ENCODE assay signal across 2 cellular contexts in the genomic region with DNA sequence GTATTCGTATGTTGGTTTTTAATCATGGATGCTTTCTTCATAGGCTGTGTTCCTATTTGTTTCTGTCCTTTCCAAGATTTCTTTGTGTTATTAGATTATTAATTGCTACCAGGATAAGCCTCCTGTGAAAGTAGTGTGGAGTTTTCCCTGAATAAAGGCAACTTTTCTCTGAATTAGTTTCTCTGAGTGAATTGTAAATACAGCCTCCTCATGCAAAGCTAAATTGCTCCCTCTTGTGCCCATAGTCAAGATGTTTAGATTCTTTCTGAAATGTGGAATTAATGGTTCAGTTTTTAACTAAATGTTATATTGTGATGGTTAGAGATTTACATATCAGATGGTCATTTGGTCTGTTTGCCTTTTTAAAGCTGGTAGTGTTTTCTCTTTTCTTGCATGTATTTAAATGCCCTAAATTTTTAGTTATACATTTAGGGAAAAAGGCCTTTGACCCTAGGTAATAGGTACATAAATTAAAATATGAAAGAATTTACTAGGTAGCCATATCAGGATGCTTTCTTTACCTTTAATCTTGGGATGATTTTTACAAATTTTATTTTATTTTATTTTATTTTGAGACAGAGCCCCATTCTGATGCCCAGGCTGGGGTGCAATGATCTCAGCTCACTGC.
TF ChIP-seq lines count a peak whose summit lies in the region.

No MANE protein-coding gene starts in this region.

TF ChIP-seq in HEK293T, 16 proteins besides CTCF, POLR2A, EP300 and RAD21 (continued from another document):
- no peak for TF ChIP-seq ELF4 (IDR thresholded peaks at IDR 0.05)
- no peak for TF ChIP-seq FOXM1 (IDR thresholded peaks at IDR 0.05; ENCODE audit: borderline replicate concordance)
- no peak for TF ChIP-seq L3MBTL2 (conservative IDR thresholded peaks at IDR 0.05)
- no peak for TF ChIP-seq BHLHE40 (IDR thresholded peaks at IDR 0.05; ENCODE audit: borderline replicate concordance)
- no peak for TF ChIP-seq LEF1 (IDR thresholded peaks at IDR 0.05; ENCODE audit: borderline replicate concordance)
- no peak for TF ChIP-seq NFRKB (IDR thresholded peaks at IDR 0.05)
- TF ChIP-seq, protein P1, sequence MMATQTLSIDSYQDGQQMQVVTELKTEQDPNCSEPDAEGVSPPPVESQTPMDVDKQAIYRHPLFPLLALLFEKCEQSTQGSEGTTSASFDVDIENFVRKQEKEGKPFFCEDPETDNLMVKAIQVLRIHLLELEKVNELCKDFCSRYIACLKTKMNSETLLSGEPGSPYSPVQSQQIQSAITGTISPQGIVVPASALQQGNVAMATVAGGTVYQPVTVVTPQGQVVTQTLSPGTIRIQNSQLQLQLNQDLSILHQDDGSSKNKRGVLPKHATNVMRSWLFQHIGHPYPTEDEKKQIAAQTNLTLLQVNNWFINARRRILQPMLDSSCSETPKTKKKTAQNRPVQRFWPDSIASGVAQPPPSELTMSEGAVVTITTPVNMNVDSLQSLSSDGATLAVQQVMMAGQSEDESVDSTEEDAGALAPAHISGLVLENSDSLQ (IDR thresholded peaks at IDR 0.05) = no peak
- no peak for TF ChIP-seq ZNF384 (IDR thresholded peaks at IDR 0.05)
- TF ChIP-seq FOXK2 (IDR thresholded peaks at IDR 0.05) = no peak
- no peak for TF ChIP-seq HDGF (IDR thresholded peaks at IDR 0.05; ENCODE audit: borderline replicate concordance)
- TF ChIP-seq FOXA1 (IDR thresholded peaks at IDR 0.05) = no peak

TF ChIP-seq in HepG2, 621 proteins besides CTCF, POLR2A, EP300 and RAD21:
- TF ChIP-seq, protein P2, sequence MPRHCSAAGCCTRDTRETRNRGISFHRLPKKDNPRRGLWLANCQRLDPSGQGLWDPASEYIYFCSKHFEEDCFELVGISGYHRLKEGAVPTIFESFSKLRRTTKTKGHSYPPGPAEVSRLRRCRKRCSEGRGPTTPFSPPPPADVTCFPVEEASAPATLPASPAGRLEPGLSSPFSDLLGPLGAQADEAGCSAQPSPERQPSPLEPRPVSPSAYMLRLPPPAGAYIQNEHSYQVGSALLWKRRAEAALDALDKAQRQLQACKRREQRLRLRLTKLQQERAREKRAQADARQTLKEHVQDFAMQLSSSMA (CRISPR knock-in tag; IDR thresholded peaks at IDR 0.05) = no peak
- TF ChIP-seq MAFK (conservative IDR thresholded peaks at IDR 0.05 in 1 of 2, IDR thresholded peaks at IDR 0.05 in 1 of 2; ENCODE audit: low read length in 2 of 2) (no peak), ZNF160 (CRISPR knock-in tag; IDR thresholded peaks at IDR 0.05) (no peak), KMT2B (CRISPR knock-in tag; IDR thresholded peaks at IDR 0.05) (0 out of 2 replicates have a peak, but pooled peaks have one; percentile 23), ZC3H4 (CRISPR knock-in tag; IDR thresholded peaks at IDR 0.05; ENCODE audit: borderline replicate concordance) (no peak), FOXA1 (IDR thresholded peaks at IDR 0.05) (no peak), FOXA1 (CRISPR knock-in tag; IDR thresholded peaks at IDR 0.05) (peak; percentile 78), ZSCAN25 (CRISPR knock-in tag; IDR thresholded peaks at IDR 0.05) (no peak), RXRB (CRISPR knock-in tag; IDR thresholded peaks at IDR 0.05; ENCODE audit: borderline replicate concordance) (peak; percentile 17; the same call in 1 of the 2 replicates), ISL2 (CRISPR knock-in tag; IDR thresholded peaks at IDR 0.05) (no peak), TBX3 (IDR thresholded peaks at IDR 0.05; ENCODE audit: borderline replicate concordance) (no peak), JDP2 (CRISPR knock-in tag; IDR thresholded peaks at IDR 0.05; ENCODE audit: borderline replicate concordance) (no peak), MIXL1 (CRISPR knock-in tag; IDR thresholded peaks at IDR 0.05) (peak; percentile 51; the same call in 1 of the 2 replicates), GATAD2A (CRISPR knock-in tag; IDR thresholded peaks at IDR 0.05) (0 out of 2 replicates have a peak, but pooled peaks have one; percentile 15), FOXK1 (CRISPR knock-in tag; IDR thresholded peaks at IDR 0.05; ENCODE audit: borderline replicate concordance, low read depth) (0 out of 2 replicates have a peak, but pooled peaks have one; percentile 31), CC2D1A (CRISPR knock-in tag; IDR thresholded peaks at IDR 0.05) (no peak), ZNF264 (CRISPR knock-in tag; IDR thresholded peaks at IDR 0.05) (no peak), ZNF331 (CRISPR knock-in tag; IDR thresholded peaks at IDR 0.05) (no peak), STAG1 (CRISPR knock-in tag; IDR thresholded peaks at IDR 0.05) (peak; percentile 81), ZSCAN31 (CRISPR knock-in tag; IDR thresholded peaks at IDR 0.05; ENCODE audit: low read depth) (no peak), SPEN (CRISPR knock-in tag; IDR thresholded peaks at IDR 0.05; ENCODE audit: low read depth) (no peak), MIER2 (CRISPR knock-in tag; IDR thresholded peaks at IDR 0.05) (no peak), ZNF792 (CRISPR knock-in tag; IDR thresholded peaks at IDR 0.05) (0 out of 2 replicates have a peak, but pooled peaks have one; percentile 16), FOXA3 (CRISPR knock-in tag; IDR thresholded peaks at IDR 0.05) (peak; percentile 80), NFYB (CRISPR knock-in tag; IDR thresholded peaks at IDR 0.05) (no peak), PAF1 (CRISPR knock-in tag; IDR thresholded peaks at IDR 0.05) (no peak), GATAD1 (CRISPR knock-in tag; IDR thresholded peaks at IDR 0.05) (no peak), SMC3 (IDR thresholded peaks at IDR 0.05; ENCODE audit: low read length) (peak; percentile 61), ATF1 (CRISPR knock-in tag; IDR thresholded peaks at IDR 0.05) (no peak), ZNF136 (CRISPR knock-in tag; IDR thresholded peaks at IDR 0.05; ENCODE audit: low read depth) (no peak), MZF1 (CRISPR knock-in tag; IDR thresholded peaks at IDR 0.05; ENCODE audit: borderline replicate concordance) (no peak), JUND (CRISPR knock-in tag; IDR thresholded peaks at IDR 0.05) (no peak)
- TF ChIP-seq, protein P3, sequence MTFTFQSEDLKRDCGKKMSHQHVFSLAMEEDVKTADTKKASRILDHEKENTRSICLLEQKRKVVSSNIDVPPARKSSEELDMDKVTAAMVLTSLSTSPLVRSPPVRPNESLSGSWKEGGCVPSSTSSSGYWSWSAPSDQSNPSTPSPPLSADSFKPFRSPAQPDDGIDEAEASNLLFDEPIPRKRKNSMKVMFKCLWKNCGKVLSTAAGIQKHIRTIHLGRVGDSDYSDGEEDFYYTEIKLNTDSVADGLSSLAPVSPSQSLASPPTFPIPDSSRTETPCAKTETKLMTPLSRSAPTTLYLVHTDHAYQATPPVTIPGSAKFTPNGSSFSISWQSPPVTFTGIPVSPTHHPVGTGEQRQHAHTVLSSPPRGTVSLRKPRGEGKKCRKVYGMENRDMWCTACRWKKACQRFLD (CRISPR knock-in tag; IDR thresholded peaks at IDR 0.05; ENCODE audit: borderline replicate concordance) = no peak
- TF ChIP-seq, protein P4, sequence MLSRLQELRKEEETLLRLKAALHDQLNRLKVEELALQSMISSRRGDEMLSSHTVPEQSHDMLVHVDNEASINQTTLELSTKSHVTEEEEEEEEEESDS (CRISPR knock-in tag; IDR thresholded peaks at IDR 0.05; ENCODE audit: borderline replicate concordance) = no peak
- TF ChIP-seq, protein P5, sequence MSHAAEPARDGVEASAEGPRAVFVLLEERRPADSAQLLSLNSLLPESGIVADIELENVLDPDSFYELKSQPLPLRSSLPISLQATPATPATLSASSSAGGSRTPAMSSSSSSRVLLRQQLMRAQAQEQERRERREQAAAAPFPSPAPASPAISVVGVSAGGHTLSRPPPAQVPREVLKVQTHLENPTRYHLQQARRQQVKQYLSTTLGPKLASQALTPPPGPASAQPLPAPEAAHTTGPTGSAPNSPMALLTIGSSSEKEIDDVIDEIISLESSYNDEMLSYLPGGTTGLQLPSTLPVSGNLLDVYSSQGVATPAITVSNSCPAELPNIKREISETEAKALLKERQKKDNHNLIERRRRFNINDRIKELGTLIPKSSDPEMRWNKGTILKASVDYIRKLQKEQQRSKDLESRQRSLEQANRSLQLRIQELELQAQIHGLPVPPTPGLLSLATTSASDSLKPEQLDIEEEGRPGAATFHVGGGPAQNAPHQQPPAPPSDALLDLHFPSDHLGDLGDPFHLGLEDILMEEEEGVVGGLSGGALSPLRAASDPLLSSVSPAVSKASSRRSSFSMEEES (CRISPR knock-in tag; IDR thresholded peaks at IDR 0.05) = 0 out of 2 replicates have a peak, but pooled peaks have one; percentile 17
- TF ChIP-seq, protein P6, sequence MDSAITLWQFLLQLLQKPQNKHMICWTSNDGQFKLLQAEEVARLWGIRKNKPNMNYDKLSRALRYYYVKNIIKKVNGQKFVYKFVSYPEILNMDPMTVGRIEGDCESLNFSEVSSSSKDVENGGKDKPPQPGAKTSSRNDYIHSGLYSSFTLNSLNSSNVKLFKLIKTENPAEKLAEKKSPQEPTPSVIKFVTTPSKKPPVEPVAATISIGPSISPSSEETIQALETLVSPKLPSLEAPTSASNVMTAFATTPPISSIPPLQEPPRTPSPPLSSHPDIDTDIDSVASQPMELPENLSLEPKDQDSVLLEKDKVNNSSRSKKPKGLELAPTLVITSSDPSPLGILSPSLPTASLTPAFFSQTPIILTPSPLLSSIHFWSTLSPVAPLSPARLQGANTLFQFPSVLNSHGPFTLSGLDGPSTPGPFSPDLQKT (CRISPR knock-in tag; IDR thresholded peaks at IDR 0.05; ENCODE audit: borderline replicate concordance) = no peak
- TF ChIP-seq, protein P7, sequence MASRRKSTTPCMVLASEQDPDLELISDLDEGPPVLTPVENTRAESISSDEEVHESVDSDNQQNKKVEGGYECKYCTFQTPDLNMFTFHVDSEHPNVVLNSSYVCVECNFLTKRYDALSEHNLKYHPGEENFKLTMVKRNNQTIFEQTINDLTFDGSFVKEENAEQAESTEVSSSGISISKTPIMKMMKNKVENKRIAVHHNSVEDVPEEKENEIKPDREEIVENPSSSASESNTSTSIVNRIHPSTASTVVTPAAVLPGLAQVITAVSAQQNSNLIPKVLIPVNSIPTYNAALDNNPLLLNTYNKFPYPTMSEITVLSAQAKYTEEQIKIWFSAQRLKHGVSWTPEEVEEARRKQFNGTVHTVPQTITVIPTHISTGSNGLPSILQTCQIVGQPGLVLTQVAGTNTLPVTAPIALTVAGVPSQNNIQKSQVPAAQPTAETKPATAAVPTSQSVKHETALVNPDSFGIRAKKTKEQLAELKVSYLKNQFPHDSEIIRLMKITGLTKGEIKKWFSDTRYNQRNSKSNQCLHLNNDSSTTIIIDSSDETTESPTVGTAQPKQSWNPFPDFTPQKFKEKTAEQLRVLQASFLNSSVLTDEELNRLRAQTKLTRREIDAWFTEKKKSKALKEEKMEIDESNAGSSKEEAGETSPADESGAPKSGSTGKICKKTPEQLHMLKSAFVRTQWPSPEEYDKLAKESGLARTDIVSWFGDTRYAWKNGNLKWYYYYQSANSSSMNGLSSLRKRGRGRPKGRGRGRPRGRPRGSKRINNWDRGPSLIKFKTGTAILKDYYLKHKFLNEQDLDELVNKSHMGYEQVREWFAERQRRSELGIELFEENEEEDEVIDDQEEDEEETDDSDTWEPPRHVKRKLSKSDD (CRISPR knock-in tag; IDR thresholded peaks at IDR 0.05; ENCODE audit: low read depth) = no peak
- TF ChIP-seq, protein P8, sequence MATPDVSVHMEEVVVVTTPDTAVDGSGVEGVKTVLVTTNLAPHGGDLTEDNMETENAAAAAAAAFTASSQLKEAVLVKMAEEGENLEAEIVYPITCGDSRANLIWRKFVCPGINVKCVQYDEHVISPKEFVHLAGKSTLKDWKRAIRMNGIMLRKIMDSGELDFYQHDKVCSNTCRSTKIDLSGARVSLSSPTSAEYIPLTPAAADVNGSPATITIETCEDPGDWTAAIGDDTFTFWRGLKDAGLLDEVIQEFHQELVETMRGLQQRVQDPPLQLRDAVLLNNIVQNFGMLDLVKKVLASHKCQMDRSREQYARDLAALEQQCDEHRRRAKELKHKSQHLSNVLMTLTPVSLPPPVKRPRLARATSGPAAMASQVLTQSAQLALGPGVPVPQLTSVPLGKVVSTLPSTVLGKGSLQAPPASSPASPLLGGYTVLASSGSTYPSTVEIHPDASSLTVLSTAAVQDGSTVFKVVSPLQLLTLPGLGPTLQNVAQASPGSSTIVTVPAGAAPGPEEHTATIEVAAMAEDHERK (CRISPR knock-in tag; IDR thresholded peaks at IDR 0.05; ENCODE audit: low read depth) = no peak
- TF ChIP-seq, protein P9, sequence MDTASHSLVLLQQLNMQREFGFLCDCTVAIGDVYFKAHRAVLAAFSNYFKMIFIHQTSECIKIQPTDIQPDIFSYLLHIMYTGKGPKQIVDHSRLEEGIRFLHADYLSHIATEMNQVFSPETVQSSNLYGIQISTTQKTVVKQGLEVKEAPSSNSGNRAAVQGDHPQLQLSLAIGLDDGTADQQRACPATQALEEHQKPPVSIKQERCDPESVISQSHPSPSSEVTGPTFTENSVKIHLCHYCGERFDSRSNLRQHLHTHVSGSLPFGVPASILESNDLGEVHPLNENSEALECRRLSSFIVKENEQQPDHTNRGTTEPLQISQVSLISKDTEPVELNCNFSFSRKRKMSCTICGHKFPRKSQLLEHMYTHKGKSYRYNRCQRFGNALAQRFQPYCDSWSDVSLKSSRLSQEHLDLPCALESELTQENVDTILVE (CRISPR knock-in tag; IDR thresholded peaks at IDR 0.05) = 0 out of 2 replicates have a peak, but pooled peaks have one; percentile 17
- TF ChIP-seq, protein P10, sequence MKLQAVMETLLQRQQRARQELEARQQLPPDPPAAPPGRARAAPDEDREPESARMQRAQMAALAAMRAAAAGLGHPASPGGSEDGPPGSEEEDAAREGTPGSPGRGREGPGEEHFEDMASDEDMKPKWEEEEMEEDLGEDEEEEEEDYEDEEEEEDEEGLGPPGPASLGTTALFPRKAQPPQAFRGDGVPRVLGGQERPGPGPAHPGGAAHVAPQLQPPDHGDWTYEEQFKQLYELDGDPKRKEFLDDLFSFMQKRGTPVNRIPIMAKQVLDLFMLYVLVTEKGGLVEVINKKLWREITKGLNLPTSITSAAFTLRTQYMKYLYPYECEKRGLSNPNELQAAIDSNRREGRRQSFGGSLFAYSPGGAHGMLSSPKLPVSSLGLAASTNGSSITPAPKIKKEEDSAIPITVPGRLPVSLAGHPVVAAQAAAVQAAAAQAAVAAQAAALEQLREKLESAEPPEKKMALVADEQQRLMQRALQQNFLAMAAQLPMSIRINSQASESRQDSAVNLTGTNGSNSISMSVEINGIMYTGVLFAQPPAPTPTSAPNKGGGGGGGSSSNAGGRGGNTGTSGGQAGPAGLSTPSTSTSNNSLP (IDR thresholded peaks at IDR 0.05; ENCODE audit: low read depth, low read length) = peak; percentile 58; the same call in 1 of the 2 replicates
- TF ChIP-seq, protein P11, sequence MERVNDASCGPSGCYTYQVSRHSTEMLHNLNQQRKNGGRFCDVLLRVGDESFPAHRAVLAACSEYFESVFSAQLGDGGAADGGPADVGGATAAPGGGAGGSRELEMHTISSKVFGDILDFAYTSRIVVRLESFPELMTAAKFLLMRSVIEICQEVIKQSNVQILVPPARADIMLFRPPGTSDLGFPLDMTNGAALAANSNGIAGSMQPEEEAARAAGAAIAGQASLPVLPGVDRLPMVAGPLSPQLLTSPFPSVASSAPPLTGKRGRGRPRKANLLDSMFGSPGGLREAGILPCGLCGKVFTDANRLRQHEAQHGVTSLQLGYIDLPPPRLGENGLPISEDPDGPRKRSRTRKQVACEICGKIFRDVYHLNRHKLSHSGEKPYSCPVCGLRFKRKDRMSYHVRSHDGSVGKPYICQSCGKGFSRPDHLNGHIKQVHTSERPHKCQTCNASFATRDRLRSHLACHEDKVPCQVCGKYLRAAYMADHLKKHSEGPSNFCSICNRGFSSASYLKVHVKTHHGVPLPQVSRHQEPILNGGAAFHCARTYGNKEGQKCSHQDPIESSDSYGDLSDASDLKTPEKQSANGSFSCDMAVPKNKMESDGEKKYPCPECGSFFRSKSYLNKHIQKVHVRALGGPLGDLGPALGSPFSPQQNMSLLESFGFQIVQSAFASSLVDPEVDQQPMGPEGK (CRISPR knock-in tag; IDR thresholded peaks at IDR 0.05) = no peak
